10 cellular contexts compared by ENCODE assay signal in genomic region chrX:118941147-118941546, GRCh38. TPM values are rescaled to one million over a fixed set of nuclear protein-coding genes. Genes with fewer than 3 reads are reported as not detected.
"Had no signal": no experiment of that assay in that cellular context is flagged by ENCODE, and none has a peak within 500 bp of the region (broad histone marks: within the 10 kb centered on the region; RNA-seq: fewer than 3 reads in every experiment).

No MANE protein-coding gene starts in this region.

- FAIRE-seq: HepG2 had no signal

- DNase-seq: IMR-90, Karpas-422, Kasumi-1, KBM-7, KG1 had no signal

- H3K4me2 ChIP-seq: KMS-11 had no signal

- H3K27ac ChIP-seq: HL-60, KMS-11 had no signal

- H3K9ac ChIP-seq: KMS-11 had no signal

- ATAC-seq: HepG2 had no signal

RNA-seq across cellular contexts. Expression of gene LONRF3, which starts 33.3 kb away (rescaled TPM):
- total RNA-seq: HT1080, IMR-90 had no signal
- polyA plus RNA-seq: IgD-negative memory B cell, IMR-90 had no signal
